In the genomic region with DNA sequence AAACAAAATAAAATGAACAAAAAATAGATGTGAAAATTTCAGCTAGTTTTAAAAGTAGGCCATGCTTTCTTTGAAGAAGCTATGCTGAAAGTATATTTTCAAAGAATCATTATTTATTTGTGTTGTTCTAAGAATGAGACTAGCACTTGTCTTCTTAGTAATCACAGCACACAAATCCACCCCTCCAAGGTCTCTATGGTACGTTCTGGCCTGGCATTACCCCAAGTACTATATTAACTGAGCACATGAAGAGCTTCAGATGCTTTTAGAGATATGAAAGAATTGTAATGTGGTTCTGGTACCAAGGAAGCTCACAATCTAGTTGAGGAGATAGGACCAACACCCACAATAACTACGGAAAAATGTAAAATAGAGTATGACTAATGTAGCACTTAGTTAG, we compare ENCODE assay signal across 17 cellular contexts.
DNase-seq lines count a peak whose midpoint lies in the region; ATAC-seq and TF ChIP-seq lines count a peak whose summit lies in the region.
"Had no signal": no experiment of that assay in that cellular context is flagged by ENCODE, and none has a peak within 500 bp of the region (broad histone marks: within the 10 kb centered on the region; RNA-seq: fewer than 3 reads in every experiment).

No MANE protein-coding gene starts in this region.

- H3K79me2 ChIP-seq in H9 (ENCODE audit: insufficient read depth, low read length): no peaks in the 10 kb centered on the region

- H2BK120ac ChIP-seq in H9 (ENCODE audit: low read depth, low read length, poor library complexity, severe bottlenecking): no peak overlapping the region

- H3K4ac ChIP-seq in H9 (ENCODE audit: low read depth, low read length): no peak overlapping the region

- no peak overlapping the region for H3K23ac ChIP-seq in H9 (ENCODE audit: insufficient read length, low read depth, low read length)

- no peak overlapping the region for H2AK5ac ChIP-seq in H9 (ENCODE audit: insufficient read length, low read length)

- H2BK5ac ChIP-seq in H9 (ENCODE audit: insufficient read length, low read length): no peak overlapping the region

- H4K20me1 ChIP-seq in H9 (ENCODE audit: control insufficient read depth, insufficient read depth, insufficient read length): no peaks in the 10 kb centered on the region

- H3K4me3 ChIP-seq in HEK293 (ENCODE audit: low read depth, low read length): no peak overlapping the region
- no peak overlapping the region for H3K4me3 ChIP-seq in lower leg skin (ENCODE audit: low read depth, poor library complexity, severe bottlenecking)
- H3K4me3 ChIP-seq: A549, GM23338 had no signal

- CTCF ChIA-PET in HEK293 (lab: Yijun Ruan, JAX): interaction anchor here (0.6 to 1.3 kb wide), 4 partner anchors 39 to 125 kb away, joined by 3 to 5 read pairs (median 3); no protein-coding TSS in a partner anchor

- no peak overlapping the region for H3K27ac Mint-ChIP-seq in H9
- H3K27ac Mint-ChIP-seq: GM23338 had no signal

- H3K4me3 Mint-ChIP-seq in H9: no peak overlapping the region
- H3K4me3 Mint-ChIP-seq: GM23338 had no signal

- DNase-seq in activated CD4-positive, CD25-positive, alpha-beta regulatory T cell treated with anti-CD3 and anti-CD28 coated beads, Interleukin-2, amount 50 U/mL, for 72 hours: no peak
- DNase-seq in cerebellar cortex (ENCODE audit: low spot score) (peak; percentile 35), sciatic nerve (ENCODE audit: low spot score) (no peak), lower leg skin (ENCODE audit: low spot score in 2 of 2) (no peak), H9 (no peak)
- DNase-seq: C1 segment of cervical spinal cord, Caco-2, DMS53, KG1, NCI-H146, NCI-H2081, NCI-H774, RPMI8226 had no signal

- no peak overlapping the region for H2BK20ac ChIP-seq in H9 (ENCODE audit: low read depth, low read length, poor library complexity, severe bottlenecking)

- H4K8ac ChIP-seq in H9 (replicated peaks; ENCODE audit: insufficient read length, low read depth, low read length): no peak overlapping the region

- POLR2A ChIA-PET in HEK293 (lab: Yijun Ruan, JAX): no interaction called here

- H3K9me3 ChIP-seq in HEK293 (ENCODE audit: control insufficient read depth, insufficient read depth, low read depth, low read length): no peaks in the 10 kb centered on the region
- no peaks in the 10 kb centered on the region for H3K9me3 ChIP-seq in H9 (ENCODE audit: control insufficient read depth, low read depth, low read length)
- H3K9me3 ChIP-seq: A549, Caco-2 had no signal

- no peaks in the 10 kb centered on the region for H3K27me3 Mint-ChIP-seq in H9 (ENCODE audit: low read depth)

- H3K4me1 Mint-ChIP-seq in H9: no peaks in the 10 kb centered on the region
- H3K4me1 Mint-ChIP-seq: GM23338 had no signal

- H2BK15ac ChIP-seq in H9 (ENCODE audit: low read depth, low read length): no peak overlapping the region

- intact Hi-C loops in sciatic nerve (cut with DNase I): no loop called here
- intact Hi-C loops in lower leg skin (cut with DNase I; ENCODE audit: low total_unique reads): no loop called here

- no peak overlapping the region for H3K18ac ChIP-seq in H9 (ENCODE audit: insufficient read length, low read depth, low read length)

- TF ChIP-seq CTCF in HEK293 (tag by site-specific recombination; IDR thresholded peaks at IDR 0.05) (no peak), lower leg skin (IDR thresholded peaks at IDR 0.05) (no peak), H9 (conservative IDR thresholded peaks at IDR 0.05) (no peak)

- H3K23me2 ChIP-seq in H9 (ENCODE audit: insufficient read length, low read depth, low read length, poor library complexity, severe bottlenecking): no peaks in the 10 kb centered on the region

- WGBS in lower leg skin, 2 donors: 41 to 46% methylated on average over 2 of the region's 2 CpGs
- no CpG with 5 or more reads among the region's 2 CpGs for WGBS in H9 (ENCODE audit: extremely low coverage, insufficient read length, low lambda C conversion rate)

- no peak overlapping the region for H3K9ac ChIP-seq in H9 (ENCODE audit: extremely low read depth, insufficient read length, low read length)

- H3K36me3 ChIP-seq in HEK293 (ENCODE audit: control insufficient read depth in 2 of 2, insufficient read depth in 1 of 2, low read length in 2 of 2): no peaks in the 10 kb centered on the region

- H3T11ph ChIP-seq in H9 (ENCODE audit: low read length): no peak overlapping the region

- no peak overlapping the region for H4K5ac ChIP-seq in H9 (ENCODE audit: insufficient read length, low read depth, low read length)

- H4K91ac ChIP-seq in H9 (ENCODE audit: insufficient read length, low read depth, low read length): no peak overlapping the region

- H3K27ac ChIP-seq in HEK293 (ENCODE audit: extremely low read depth, low read depth, low read length) (no peak overlapping the region), H9 (ENCODE audit: insufficient read length, low read depth, low read length) (no peak overlapping the region)
- H3K27ac ChIP-seq: A549 had no signal

- H3K79me1 ChIP-seq in H9 (ENCODE audit: insufficient read depth, low read depth, low read length, poor library complexity, severe bottlenecking): no peaks in the 10 kb centered on the region

- H2BK12ac ChIP-seq in H9 (ENCODE audit: insufficient read length, low read depth, low read length): no peak overlapping the region

- ATAC-seq in activated CD4-positive, CD25-positive, alpha-beta regulatory T cell treated with anti-CD3 and anti-CD28 coated beads, Interleukin-2, amount 50 U/mL, for 24 hours: peak; percentile 51 to 62
- peak; percentile 48 for ATAC-seq in sciatic nerve
- ATAC-seq: A549, GM23338 had no signal

- no peaks in the 10 kb centered on the region for H3K36me3 Mint-ChIP-seq in H9 (ENCODE audit: insufficient read depth in 1 of 3, low read depth in 3 of 3)

- H3K56ac ChIP-seq in H9 (ENCODE audit: insufficient read length, low read depth, low read length): no peak overlapping the region

- H3K4me1 ChIP-seq in HEK293 (ENCODE audit: control insufficient read depth, insufficient read depth, low read length) (peaks cover 4% of the 10 kb centered on the region; the same call in 1 of the 2 replicates), H9 (ENCODE audit: insufficient read depth, low read length) (no peaks in the 10 kb centered on the region)
- H3K4me1 ChIP-seq: A549, Caco-2 had no signal

- no peak for TF ChIP-seq POLR2A in lower leg skin (IDR thresholded peaks at IDR 0.05)

- no peaks in the 10 kb centered on the region for H3K9me3 Mint-ChIP-seq in H9
- H3K9me3 Mint-ChIP-seq: GM23338 had no signal

- H2AFZ ChIP-seq in H9 (ENCODE audit: low read length): no peak overlapping the region
- H2AFZ ChIP-seq: GM23338 had no signal

- H3K4me2 ChIP-seq in H9 (ENCODE audit: insufficient read depth, insufficient read length, low read length): no peak overlapping the region
- H3K4me2 ChIP-seq: A549, GM23338 had no signal

- H3K14ac ChIP-seq in H9 (ENCODE audit: insufficient read depth, low read length): no peak overlapping the region

- no peaks in the 10 kb centered on the region for H3K27me3 ChIP-seq in H9 (ENCODE audit: insufficient read depth, low read length)

TF ChIP-seq in HEK293, 187 proteins besides CTCF, POLR2A, EP300 and RAD21:
- TF ChIP-seq ZNF677 (tag by site-specific recombination; IDR thresholded peaks at IDR 0.05): no peak
- peak; percentile 64 for TF ChIP-seq PRDM10 (tag by site-specific recombination; IDR thresholded peaks at IDR 0.05)
